In the genomic region with DNA sequence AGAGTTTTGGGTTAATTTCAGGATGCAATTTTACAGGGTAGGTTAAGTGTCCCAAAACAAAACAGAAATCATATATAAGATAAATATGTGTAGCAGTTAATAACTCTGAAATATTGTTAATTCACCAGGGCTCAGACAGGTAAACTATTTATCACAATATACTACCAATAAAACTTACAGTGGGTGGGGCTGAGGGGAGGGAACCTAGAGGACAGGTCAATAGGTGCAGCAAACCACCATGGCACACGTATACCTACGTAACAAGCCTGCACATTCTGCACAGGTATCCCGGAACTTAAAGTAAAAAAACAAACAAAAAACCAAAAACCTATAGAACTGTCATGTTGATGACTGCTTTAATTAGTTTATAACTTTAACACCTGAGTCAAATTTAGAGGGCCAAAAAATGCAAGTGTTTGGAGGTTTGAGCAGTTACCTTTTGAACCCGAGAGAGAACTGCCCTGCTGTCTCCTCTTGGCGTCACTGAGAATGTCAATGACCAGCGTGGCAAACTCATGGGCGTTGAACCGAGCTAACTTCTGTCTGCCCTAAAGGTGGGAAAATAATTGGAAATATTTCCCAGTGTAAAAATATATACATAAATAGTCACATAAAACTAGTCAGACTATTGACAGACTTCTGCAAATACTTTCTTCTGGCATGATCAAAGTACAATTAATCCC, we compare ENCODE assay signal across 36 cellular contexts.
"Had no signal": no experiment of that assay in that cellular context is flagged by ENCODE, and none has a peak within 500 bp of the region (broad histone marks: within the 10 kb centered on the region; RNA-seq: fewer than 3 reads in every experiment).

No MANE protein-coding gene starts in this region.

- H3K4me3 ChIP-seq: ascending aorta, breast epithelium had no signal

- H3K27me3 Mint-ChIP-seq: activated CD4-positive, alpha-beta memory T cell treated with anti-CD3 and anti-CD28 coated beads, Interleukin-2, amount 10 ng/mL, durations not matched to agents 7 days and 5 days; activated CD8-positive, alpha-beta memory T cell treated with anti-CD3 and anti-CD28 coated beads, Interleukin-2, amount 10 ng/mL, durations not matched to agents 7 days and 5 days; activated naive CD8-positive, alpha-beta T cell treated with anti-CD3 and anti-CD28 coated beads for 36 hours; activated T-helper 17 cell treated with anti-CD3 and anti-CD28 coated beads, Interleukin-2, amount 50 U/mL, for 72 hours; T-cell had no signal

- H3K4me1 ChIP-seq: breast epithelium had no signal

- H3K27ac Mint-ChIP-seq: activated CD4-positive, alpha-beta memory T cell treated with anti-CD3 and anti-CD28 coated beads, Interleukin-2, amount 10 ng/mL, durations not matched to agents 7 days and 5 days; activated CD8-positive, alpha-beta memory T cell treated with anti-CD3 and anti-CD28 coated beads, Interleukin-2, amount 10 ng/mL, durations not matched to agents 7 days and 5 days; activated naive CD8-positive, alpha-beta T cell treated with anti-CD3 and anti-CD28 coated beads for 36 hours; activated T-cell treated with anti-CD3 and anti-CD28 coated beads, Interleukin-2, amount 50 U/mL, for 72 hours; activated T-helper 17 cell treated with anti-CD3 and anti-CD28 coated beads, Interleukin-2, amount 50 U/mL, for 72 hours; T-cell had no signal

- H3K4me3 Mint-ChIP-seq: activated CD4-positive, alpha-beta memory T cell treated with anti-CD3 and anti-CD28 coated beads, Interleukin-2, amount 10 ng/mL, durations not matched to agents 7 days and 5 days; activated CD8-positive, alpha-beta memory T cell treated with anti-CD3 and anti-CD28 coated beads, Interleukin-2, amount 10 ng/mL, durations not matched to agents 7 days and 5 days; activated naive CD8-positive, alpha-beta T cell treated with anti-CD3 and anti-CD28 coated beads for 36 hours; activated T-cell treated with anti-CD3 and anti-CD28 coated beads, Interleukin-2, amount 50 U/mL, for 72 hours; activated T-helper 17 cell treated with anti-CD3 and anti-CD28 coated beads, Interleukin-2, amount 50 U/mL, for 72 hours; T-cell had no signal

- H3K9me3 ChIP-seq: ascending aorta, breast epithelium, Peyer's patch had no signal

- ATAC-seq: activated CD8-positive, alpha-beta memory T cell treated with anti-CD3 and anti-CD28 coated beads, Interleukin-2, amount 10 ng/mL, durations not matched to agents 7 days and 5 days; activated T-cell treated with anti-CD3 and anti-CD28 coated beads, Interleukin-2, amount 50 U/mL, for 72 hours; activated T-helper 17 cell treated with anti-CD3 and anti-CD28 coated beads, Interleukin-2, amount 50 U/mL, for 72 hours; PC-3; SK-N-SH treated with all-trans-retinoic acid at 6 μM for 48 hours; T-cell had no signal

- DNase-seq: activated CD4-positive, alpha-beta memory T cell treated with anti-CD3 and anti-CD28 coated beads, Interleukin-2, amount 10 ng/mL, durations not matched to agents 7 days and 5 days; activated CD4-positive, alpha-beta T cell treated with anti-CD3 and anti-CD28 coated beads for 1 hour; activated CD4-positive, alpha-beta T cell treated with anti-CD3 and anti-CD28 coated beads for 48 hours; activated CD4-positive, CD25-positive, alpha-beta regulatory T cell; activated CD8-positive, alpha-beta memory T cell treated with anti-CD3 and anti-CD28 coated beads for 24 hours; activated CD8-positive, alpha-beta memory T cell treated with anti-CD3 and anti-CD28 coated beads, Interleukin-2, amount 10 ng/mL, durations not matched to agents 7 days and 5 days; activated effector memory CD4-positive, alpha-beta T cell treated with anti-CD3 and anti-CD28 coated beads, Interleukin-2, amount 50 U/mL, for 16 hours; activated naive CD4-positive, alpha-beta T cell; activated naive CD4-positive, alpha-beta T cell treated with anti-CD3 and anti-CD28 coated beads, Interleukin-2, amount 50 U/mL, for 16 hours; activated naive CD8-positive, alpha-beta T cell treated with anti-CD3 and anti-CD28 coated beads for 36 hours; activated T-cell treated with anti-CD3 and anti-CD28 coated beads, Interleukin-2, amount 50 U/mL, for 1 hour; activated T-cell treated with anti-CD3 and anti-CD28 coated beads, Interleukin-2, amount 50 U/mL, for 72 hours; amygdala; NCI-H1092 treated with DMSO at 0.1 percent for 48 hours; NCI-H1417; NCI-H146; NCI-H187; NCI-H2029 treated with DMSO at 0.1 percent for 48 hours; NCI-H2107; NCI-H2171; NCI-H510A; NCI-H526; NCI-H748 treated with DMSO at 0.1 percent for 48 hours; NK-92 treated with Interleukin-12 subunit alpha and Interleukin-12 subunit beta, amount 100 ng/mL, for 24 hours; PC-3; RPMI8226; SIG-M5; T-cell; T-helper 2 cell; T-helper 9 cell; WERI-Rb-1 had no signal

- H3K27ac ChIP-seq: ascending aorta, breast epithelium, WERI-Rb-1 had no signal

- H3K4me1 Mint-ChIP-seq: activated naive CD8-positive, alpha-beta T cell treated with anti-CD3 and anti-CD28 coated beads for 36 hours had no signal

- H3K9me3 Mint-ChIP-seq: activated CD4-positive, alpha-beta memory T cell treated with anti-CD3 and anti-CD28 coated beads, Interleukin-2, amount 10 ng/mL, durations not matched to agents 7 days and 5 days; activated naive CD8-positive, alpha-beta T cell treated with anti-CD3 and anti-CD28 coated beads for 36 hours; activated T-cell treated with anti-CD3 and anti-CD28 coated beads, Interleukin-2, amount 50 U/mL, for 72 hours; activated T-helper 17 cell treated with anti-CD3 and anti-CD28 coated beads, Interleukin-2, amount 50 U/mL, for 72 hours; T-cell had no signal

- H3K27me3 ChIP-seq: ascending aorta, breast epithelium, Peyer's patch had no signal
